Comparison of ENCODE assay signal across 1 cellular context in genomic region chr1:167631987-167632680, GRCh38.
TF ChIP-seq lines count a peak whose summit lies in the region.

No MANE protein-coding gene starts in this region.

TF ChIP-seq in GM12878, 131 proteins besides CTCF, POLR2A, EP300 and RAD21 (continued from another document):
- TF ChIP-seq MYB (IDR thresholded peaks at IDR 0.05; ENCODE audit: borderline replicate concordance, low read depth, low read length) (no peak), IKZF1 (conservative IDR thresholded peaks at IDR 0.05) (peak; percentile 61), TAF1 (IDR thresholded peaks at IDR 0.05; ENCODE audit: borderline replicate concordance, low read depth, low read length) (0 out of 2 replicates have a peak, but pooled peaks have one; percentile 32), YBX1 (IDR thresholded peaks at IDR 0.05) (no peak), CBFB (IDR thresholded peaks at IDR 0.05; ENCODE audit: low read depth) (no peak), RBBP5 (conservative IDR thresholded peaks at IDR 0.05) (no peak), ETV6 (conservative IDR thresholded peaks at IDR 0.05 in 1 of 2, IDR thresholded peaks at IDR 0.05 in 1 of 2; ENCODE audit: borderline replicate concordance in 1 of 2, low read depth in 1 of 2) (peak in 1 of 2 experiments; percentile 58; a peak in 2 of 4 replicates), NFIC (IDR thresholded peaks at IDR 0.05; ENCODE audit: low read depth, low read length) (peak; percentile 9; the same call in 1 of the 2 replicates), PML (IDR thresholded peaks at IDR 0.05; ENCODE audit: low read length) (0 out of 2 replicates have a peak, but pooled peaks have one; percentile 20), CHD1 (IDR thresholded peaks at IDR 0.05; ENCODE audit: low read depth, low read length) (no peak), NBN (IDR thresholded peaks at IDR 0.05) (peak; percentile 35; the same call in 1 of the 2 replicates), CHD4 (IDR thresholded peaks at IDR 0.05) (no peak), RUNX3 (IDR thresholded peaks at IDR 0.05; ENCODE audit: low read length) (peak; percentile 54), IKZF2 (IDR thresholded peaks at IDR 0.05) (peak; percentile 26 to 40; a peak in 2 of 4 replicates), EED (IDR thresholded peaks at IDR 0.05; ENCODE audit: low read depth) (peak; percentile 63), HDAC2 (IDR thresholded peaks at IDR 0.05) (no peak), REST (IDR thresholded peaks at IDR 0.05; ENCODE audit: low read depth, low read length) (no peak), BHLHE40 (IDR thresholded peaks at IDR 0.05; ENCODE audit: borderline replicate concordance in 1 of 2, low read depth in 2 of 2, low read length in 1 of 2) (0 out of 4 replicates have a peak, but pooled peaks of 1 of the 2 experiments have one; percentile 45)
- TF ChIP-seq, protein P1, sequence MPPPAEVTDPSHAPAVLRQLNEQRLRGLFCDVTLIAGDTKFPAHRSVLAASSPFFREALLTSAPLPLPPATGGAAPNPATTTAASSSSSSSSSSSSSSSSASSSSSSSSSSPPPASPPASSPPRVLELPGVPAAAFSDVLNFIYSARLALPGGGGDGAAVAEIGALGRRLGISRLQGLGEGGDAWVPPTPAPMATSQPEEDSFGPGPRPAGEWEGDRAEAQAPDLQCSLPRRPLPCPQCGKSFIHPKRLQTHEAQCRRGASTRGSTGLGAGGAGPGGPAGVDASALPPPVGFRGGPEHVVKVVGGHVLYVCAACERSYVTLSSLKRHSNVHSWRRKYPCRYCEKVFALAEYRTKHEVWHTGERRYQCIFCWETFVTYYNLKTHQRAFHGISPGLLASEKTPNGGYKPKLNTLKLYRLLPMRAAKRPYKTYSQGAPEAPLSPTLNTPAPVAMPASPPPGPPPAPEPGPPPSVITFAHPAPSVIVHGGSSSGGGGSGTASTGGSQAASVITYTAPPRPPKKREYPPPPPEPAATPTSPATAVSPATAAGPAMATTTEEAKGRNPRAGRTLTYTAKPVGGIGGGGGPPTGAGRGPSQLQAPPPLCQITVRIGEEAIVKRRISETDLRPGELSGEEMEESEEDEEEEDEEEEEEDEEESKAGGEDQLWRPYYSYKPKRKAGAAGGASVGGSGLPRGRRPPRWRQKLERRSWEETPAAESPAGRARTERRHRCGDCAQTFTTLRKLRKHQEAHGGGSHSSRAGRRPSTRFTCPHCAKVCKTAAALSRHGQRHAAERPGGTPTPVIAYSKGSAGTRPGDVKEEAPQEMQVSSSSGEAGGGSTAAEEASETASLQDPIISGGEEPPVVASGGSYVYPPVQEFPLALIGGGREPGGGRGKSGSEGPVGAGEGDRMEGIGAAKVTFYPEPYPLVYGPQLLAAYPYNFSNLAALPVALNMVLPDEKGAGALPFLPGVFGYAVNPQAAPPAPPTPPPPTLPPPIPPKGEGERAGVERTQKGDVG (CRISPR knock-in tag; IDR thresholded peaks at IDR 0.05), result no peak
- TF ChIP-seq, protein P2, sequence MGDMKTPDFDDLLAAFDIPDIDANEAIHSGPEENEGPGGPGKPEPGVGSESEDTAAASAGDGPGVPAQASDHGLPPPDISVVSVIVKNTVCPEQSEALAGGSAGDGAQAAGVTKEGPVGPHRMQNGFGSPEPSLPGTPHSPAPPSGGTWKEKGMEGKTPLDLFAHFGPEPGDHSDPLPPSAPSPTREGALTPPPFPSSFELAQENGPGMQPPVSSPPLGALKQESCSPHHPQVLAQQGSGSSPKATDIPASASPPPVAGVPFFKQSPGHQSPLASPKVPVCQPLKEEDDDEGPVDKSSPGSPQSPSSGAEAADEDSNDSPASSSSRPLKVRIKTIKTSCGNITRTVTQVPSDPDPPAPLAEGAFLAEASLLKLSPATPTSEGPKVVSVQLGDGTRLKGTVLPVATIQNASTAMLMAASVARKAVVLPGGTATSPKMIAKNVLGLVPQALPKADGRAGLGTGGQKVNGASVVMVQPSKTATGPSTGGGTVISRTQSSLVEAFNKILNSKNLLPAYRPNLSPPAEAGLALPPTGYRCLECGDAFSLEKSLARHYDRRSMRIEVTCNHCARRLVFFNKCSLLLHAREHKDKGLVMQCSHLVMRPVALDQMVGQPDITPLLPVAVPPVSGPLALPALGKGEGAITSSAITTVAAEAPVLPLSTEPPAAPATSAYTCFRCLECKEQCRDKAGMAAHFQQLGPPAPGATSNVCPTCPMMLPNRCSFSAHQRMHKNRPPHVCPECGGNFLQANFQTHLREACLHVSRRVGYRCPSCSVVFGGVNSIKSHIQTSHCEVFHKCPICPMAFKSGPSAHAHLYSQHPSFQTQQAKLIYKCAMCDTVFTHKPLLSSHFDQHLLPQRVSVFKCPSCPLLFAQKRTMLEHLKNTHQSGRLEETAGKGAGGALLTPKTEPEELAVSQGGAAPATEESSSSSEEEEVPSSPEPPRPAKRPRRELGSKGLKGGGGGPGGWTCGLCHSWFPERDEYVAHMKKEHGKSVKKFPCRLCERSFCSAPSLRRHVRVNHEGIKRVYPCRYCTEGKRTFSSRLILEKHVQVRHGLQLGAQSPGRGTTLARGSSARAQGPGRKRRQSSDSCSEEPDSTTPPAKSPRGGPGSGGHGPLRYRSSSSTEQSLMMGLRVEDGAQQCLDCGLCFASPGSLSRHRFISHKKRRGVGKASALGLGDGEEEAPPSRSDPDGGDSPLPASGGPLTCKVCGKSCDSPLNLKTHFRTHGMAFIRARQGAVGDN (IDR thresholded peaks at IDR 0.05), result peak; percentile 76
